Comparison of ENCODE assay signal across 15 cellular contexts in the genomic region with DNA sequence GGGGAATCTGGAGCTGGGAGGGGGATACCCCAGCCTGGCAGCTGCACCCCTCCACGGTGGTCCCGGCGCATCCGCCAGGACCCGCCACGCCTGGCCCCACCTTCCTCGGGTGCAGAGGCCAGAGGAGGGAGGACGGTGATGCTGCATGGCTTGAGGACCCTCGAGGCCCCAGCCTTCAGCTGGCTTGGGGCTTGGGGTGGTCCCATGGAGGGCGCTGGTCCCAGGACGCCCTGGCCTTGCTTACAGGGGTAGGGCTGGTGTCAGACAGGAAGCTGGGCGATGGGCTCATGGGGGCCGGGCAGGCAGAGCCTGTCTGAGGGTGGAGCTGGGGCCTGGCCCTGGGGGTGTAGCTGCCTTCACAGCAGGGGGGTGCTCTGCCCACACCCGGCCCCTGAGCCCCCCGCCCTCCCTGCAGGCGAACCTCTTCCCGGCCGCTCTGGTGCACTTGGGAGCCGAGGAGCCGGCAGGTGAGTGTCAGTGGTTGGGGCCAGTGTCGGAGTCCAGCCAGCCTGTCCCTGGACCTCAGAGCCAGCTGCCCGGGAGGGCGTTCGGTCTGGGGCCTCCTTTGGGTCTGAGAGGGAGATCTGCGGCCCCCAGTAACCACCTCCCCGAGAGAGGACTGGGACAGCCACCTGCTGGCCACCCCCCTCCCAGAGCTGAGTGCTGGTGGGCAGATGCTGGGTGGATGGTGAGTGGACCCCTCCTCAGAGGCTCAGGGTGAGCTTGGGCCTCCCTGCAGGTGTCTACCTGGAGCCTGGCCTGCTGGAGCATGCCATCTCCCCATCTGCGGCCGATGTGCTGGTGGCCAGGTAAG. TPM values are rescaled to one million over a fixed set of nuclear protein-coding genes. Genes with fewer than 3 reads are reported as not detected.
DNase-seq lines count a peak whose midpoint lies in the region; ATAC-seq and TF ChIP-seq lines count a peak whose summit lies in the region.
"Had no signal": no experiment of that assay in that cellular context is flagged by ENCODE, and none has a peak within 500 bp of the region (broad histone marks: within the 10 kb centered on the region; RNA-seq: fewer than 3 reads in every experiment).

No MANE protein-coding gene starts in this region.

- no peaks in the 10 kb centered on the region for H3K9me3 Mint-ChIP-seq in natural killer cell treated with Interleukin-12 subunit alpha and Interleukin-12 subunit beta and Interleukin-15 and Interleukin-18, amount 100 ng/mL, for 72 hours
- H3K9me3 Mint-ChIP-seq: CD8-positive, alpha-beta memory T cell had no signal

- TF ChIP-seq CTCF in VCaP (conservative IDR thresholded peaks at IDR 0.05) (no peak), dorsolateral prefrontal cortex (IDR thresholded peaks at IDR 0.05 in 54 of 56, conservative IDR thresholded peaks at IDR 0.05 in 2 of 56; ENCODE audit: low read depth in 1 of 56, partially characterized antibody in 56 of 56) (no peak)

- intact Hi-C loops in dorsolateral prefrontal cortex (cut with DNase I) = no loop called here

- DNase-seq in H7 (peak; percentile 71), iPS-NIHi11 (ENCODE audit: low spot score) (peak; percentile 19), T1000 (lab: John Stamatoyannopoulos, UW) (no peak), dorsolateral prefrontal cortex (no peak)
- no peak for DNase-seq in natural killer cell treated with Interleukin-12 subunit alpha and Interleukin-12 subunit beta and Interleukin-15 and Interleukin-18, amount 100 ng/mL, for 72 hours (ENCODE audit: low spot score)
- DNase-seq: 8988T; AML-193; Caco-2; CD8-positive, alpha-beta memory T cell; DND-41; GDM1 had no signal

- ATAC-seq in natural killer cell treated with Interleukin-12 subunit alpha and Interleukin-12 subunit beta and Interleukin-15 and Interleukin-18, amount 100 ng/mL, for 72 hours = no peak
- ATAC-seq: HCT116 had no signal

- H3K4me1 Mint-ChIP-seq in natural killer cell treated with Interleukin-12 subunit alpha and Interleukin-12 subunit beta and Interleukin-15 and Interleukin-18, amount 100 ng/mL, for 72 hours (ENCODE audit: low read depth in 2 of 2) = peaks cover 3 to 5% of the 10 kb centered on the region in 2 donors

- H3K27ac Mint-ChIP-seq in natural killer cell treated with Interleukin-12 subunit alpha and Interleukin-12 subunit beta and Interleukin-15 and Interleukin-18, amount 100 ng/mL, for 72 hours = no peak overlapping the region
- H3K27ac Mint-ChIP-seq: CD8-positive, alpha-beta memory T cell had no signal

- no peaks in the 10 kb centered on the region for H3K36me3 Mint-ChIP-seq in natural killer cell treated with Interleukin-12 subunit alpha and Interleukin-12 subunit beta and Interleukin-15 and Interleukin-18, amount 100 ng/mL, for 72 hours

- no peaks in the 10 kb centered on the region for H3K27me3 ChIP-seq in H7 (ENCODE audit: control insufficient read depth, insufficient read depth, low read length)
- H3K27me3 ChIP-seq in dorsolateral prefrontal cortex = no peaks in the 10 kb centered on the region

- H3K27me3 Mint-ChIP-seq in natural killer cell treated with Interleukin-12 subunit alpha and Interleukin-12 subunit beta and Interleukin-15 and Interleukin-18, amount 100 ng/mL, for 72 hours = no peaks in the 10 kb centered on the region
- H3K27me3 Mint-ChIP-seq: CD8-positive, alpha-beta memory T cell had no signal

- H3K4me3 ChIP-seq in H7 (ENCODE audit: insufficient read depth, low read depth, low read length) (no peak overlapping the region), dorsolateral prefrontal cortex (no peak overlapping the region)
- H3K4me3 ChIP-seq: BLaER1 had no signal

- H3K4me3 Mint-ChIP-seq in natural killer cell treated with Interleukin-12 subunit alpha and Interleukin-12 subunit beta and Interleukin-15 and Interleukin-18, amount 100 ng/mL, for 72 hours = no peak overlapping the region
- H3K4me3 Mint-ChIP-seq: CD8-positive, alpha-beta memory T cell had no signal

- peak overlapping the region; percentile 91; the same call in 1 of the 2 replicates for H3K27ac ChIP-seq in VCaP
- no peak overlapping the region for H3K27ac ChIP-seq in dorsolateral prefrontal cortex
- H3K27ac ChIP-seq: BLaER1, HL-60 had no signal

- no peaks in the 10 kb centered on the region; the same call in 1 of the 2 replicates for H3K36me3 ChIP-seq in H7 (replicated peaks; ENCODE audit: control insufficient read depth, insufficient read depth, low read length)

RNA-seq across cellular contexts. Expression of gene CENPX, which starts 6.4 kb away (rescaled TPM):
- total RNA-seq in H7 (2014; rRNA removed; shearing (Covaris generic)) = 171 and 247 TPM in 2 replicates
- total RNA-seq in dorsolateral prefrontal cortex = 10 to 100 TPM; 28.0 to 64.9 (median 45.1) TPM
- total RNA-seq in natural killer cell treated with Interleukin-12 subunit alpha and Interleukin-12 subunit beta and Interleukin-15 and Interleukin-18, amount 100 ng/mL, for 72 hours = 100 to 1,000 TPM in 1 of 2 donors, 10 to 100 TPM in 1; 82.6 to 174 TPM

RNA-seq across cellular contexts. Expression of gene LRRC45, which starts 6.8 kb away (rescaled TPM):
- 45.2 and 46.5 TPM in 2 replicates for total RNA-seq in H7 (2014; rRNA removed; shearing (Covaris generic))
- total RNA-seq in dorsolateral prefrontal cortex = 10 to 100 TPM in 95 of 120 experiments, 1 to 10 TPM in 25; 6.8 to 22.2 (median 12.3) TPM
- total RNA-seq in natural killer cell treated with Interleukin-12 subunit alpha and Interleukin-12 subunit beta and Interleukin-15 and Interleukin-18, amount 100 ng/mL, for 72 hours = 10 to 100 TPM; 16.1 to 42.3 TPM

RNA-seq across cellular contexts. Expression of gene RAC3, which starts 15.2 kb away (rescaled TPM):
- 155 and 175 TPM in 2 replicates for total RNA-seq in H7 (2014; rRNA removed; shearing (Covaris generic))
- 10 to 100 TPM in 119 of 120 experiments, 1 to 10 TPM in 1; 9.9 to 30.9 (median 21.2) TPM for total RNA-seq in dorsolateral prefrontal cortex
- total RNA-seq in natural killer cell treated with Interleukin-12 subunit alpha and Interleukin-12 subunit beta and Interleukin-15 and Interleukin-18, amount 100 ng/mL, for 72 hours = 1 to 10 TPM; 3.0 to 6.1 TPM

RNA-seq across cellular contexts. Expression of gene DCXR, which starts 21.2 kb away (rescaled TPM):
- 72.7 and 110 TPM in 2 replicates for total RNA-seq in H7 (2014; rRNA removed; shearing (Covaris generic))
- total RNA-seq in dorsolateral prefrontal cortex = 100 to 1,000 TPM in 115 of 120 experiments, 10 to 100 TPM in 5; 80.1 to 213 (median 127) TPM
- 100 to 1,000 TPM in 1 of 2 donors, 10 to 100 TPM in 1; 95.7 to 136 TPM for total RNA-seq in natural killer cell treated with Interleukin-12 subunit alpha and Interleukin-12 subunit beta and Interleukin-15 and Interleukin-18, amount 100 ng/mL, for 72 hours

RNA-seq across cellular contexts. Expression of gene RFNG, which starts 35.3 kb away (rescaled TPM):
- 43.0 and 50.8 TPM in 2 replicates for total RNA-seq in H7 (2014; rRNA removed; shearing (Covaris generic))
- total RNA-seq in dorsolateral prefrontal cortex = 10 to 100 TPM; 22.3 to 73.4 (median 36.6) TPM
- total RNA-seq in natural killer cell treated with Interleukin-12 subunit alpha and Interleukin-12 subunit beta and Interleukin-15 and Interleukin-18, amount 100 ng/mL, for 72 hours = 10 to 100 TPM; 18.2 to 23.1 TPM

Comparison
In these comparisons a context has a peak if more than half of its experiments do, and no peak if none do; other contexts are left out.
1. DNase-seq: peak in H7 (single experiment) and iPS-NIHi11 (single experiment); none in T1000 (single experiment), dorsolateral prefrontal cortex (0 of 10) and natural killer cell treated with Interleukin-12 subunit alpha and Interleukin-12 subunit beta and Interleukin-15 and Interleukin-18, amount 100 ng/mL, for 72 hours (single experiment).